Comparison of ENCODE assay signal across 16 cellular contexts in the genomic region with DNA sequence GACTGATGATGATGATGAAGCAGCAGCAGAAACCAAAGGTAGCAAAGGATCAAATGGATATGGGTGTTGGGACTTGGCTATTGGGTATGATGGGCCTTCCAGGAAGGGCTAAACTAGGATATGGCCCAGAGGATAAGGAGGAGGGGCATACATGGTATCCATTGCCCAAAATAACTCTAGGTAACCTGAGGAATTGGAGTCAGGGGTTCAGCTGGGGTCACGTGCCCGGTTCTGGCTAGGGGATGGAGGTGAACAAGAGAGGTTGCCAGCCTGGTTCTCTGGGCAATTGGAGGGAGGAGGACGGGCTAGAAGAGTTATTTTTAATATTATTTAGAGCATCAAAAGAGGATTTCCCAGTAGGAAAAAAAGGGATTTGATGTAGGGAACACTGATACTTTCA. TPM values are rescaled to one million over a fixed set of nuclear protein-coding genes. Genes with fewer than 3 reads are reported as not detected.
"Had no signal": no experiment of that assay in that cellular context is flagged by ENCODE, and none has a peak within 500 bp of the region (broad histone marks: within the 10 kb centered on the region; RNA-seq: fewer than 3 reads in every experiment).

No MANE protein-coding gene starts in this region.

- H3K27me3 Mint-ChIP-seq: activated CD4-positive, alpha-beta memory T cell treated with anti-CD3 and anti-CD28 coated beads, Interleukin-2, amount 10 ng/mL, durations not matched to agents 7 days and 5 days; activated CD4-positive, alpha-beta T cell treated with anti-CD3 and anti-CD28 coated beads for 36 hours; stimulated activated naive B cell treated with anti-CD40 and anti-IgM and Interleukin-4, amounts not matched to agents 10 μg/mL and 1 μg/mL and 100 μg/mL, for 72 hours; T-cell had no signal

- H3K9me3 Mint-ChIP-seq: activated CD4-positive, alpha-beta memory T cell treated with anti-CD3 and anti-CD28 coated beads, Interleukin-2, amount 10 ng/mL, durations not matched to agents 7 days and 5 days; stimulated activated naive B cell treated with anti-CD40 and anti-IgM and Interleukin-4, amounts not matched to agents 10 μg/mL and 1 μg/mL and 100 μg/mL, for 72 hours; T-cell had no signal

- H3K36me3 ChIP-seq: colonic mucosa, transverse colon had no signal

- ATAC-seq: activated CD4-positive, alpha-beta T cell treated with anti-CD3 and anti-CD28 coated beads for 36 hours; left lobe of liver; stimulated activated naive B cell treated with anti-CD40 and anti-IgM and Interleukin-4, amounts not matched to agents 10 μg/mL and 1 μg/mL and 100 μg/mL, for 72 hours; T-cell had no signal

- H3K27me3 ChIP-seq: colonic mucosa, right atrium auricular region, transverse colon had no signal

- H3K27ac ChIP-seq: colonic mucosa, right atrium auricular region, transverse colon, WERI-Rb-1 had no signal

- H3K4me3 Mint-ChIP-seq: activated CD4-positive, alpha-beta memory T cell treated with anti-CD3 and anti-CD28 coated beads, Interleukin-2, amount 10 ng/mL, durations not matched to agents 7 days and 5 days; activated CD4-positive, alpha-beta T cell treated with anti-CD3 and anti-CD28 coated beads for 36 hours; stimulated activated naive B cell treated with anti-CD40 and anti-IgM and Interleukin-4, amounts not matched to agents 10 μg/mL and 1 μg/mL and 100 μg/mL, for 72 hours; T-cell had no signal

- H3K27ac Mint-ChIP-seq: activated CD4-positive, alpha-beta memory T cell treated with anti-CD3 and anti-CD28 coated beads, Interleukin-2, amount 10 ng/mL, durations not matched to agents 7 days and 5 days; activated CD4-positive, alpha-beta T cell treated with anti-CD3 and anti-CD28 coated beads for 36 hours; stimulated activated naive B cell treated with anti-CD40 and anti-IgM and Interleukin-4, amounts not matched to agents 10 μg/mL and 1 μg/mL and 100 μg/mL, for 72 hours; T-cell had no signal

- H3K9me3 ChIP-seq: colonic mucosa, right atrium auricular region, transverse colon had no signal

- H3K4me3 ChIP-seq: colonic mucosa, right atrium auricular region, transverse colon had no signal

- DNase-seq: activated CD4-positive, alpha-beta memory T cell treated with anti-CD3 and anti-CD28 coated beads, Interleukin-2, amount 10 ng/mL, durations not matched to agents 7 days and 5 days; activated CD4-positive, alpha-beta T cell treated with anti-CD3 and anti-CD28 coated beads for 36 hours; activated CD8-positive, alpha-beta memory T cell treated with anti-CD3 and anti-CD28 coated beads, Interleukin-2, amount 50 U/mL, for 4 hours; activated naive CD4-positive, alpha-beta T cell treated with Interleukin-2 at 50 U/mL for 16 hours; colonic mucosa; effector memory CD4-positive, alpha-beta T cell; stimulated activated CD4-positive, alpha-beta T cell treated with anti-CD3 and anti-CD28 coated beads, Interleukin-2, amount 100 ng/mL, for 24 hours; stimulated activated naive B cell treated with anti-CD40 and anti-IgM and Interleukin-4, amounts not matched to agents 10 μg/mL and 1 μg/mL and 100 μg/mL, for 72 hours; substantia nigra; T-cell; transverse colon; WERI-Rb-1 had no signal

RNA-seq across cellular contexts. Expression of gene SLC39A5, which starts 31.1 kb away (rescaled TPM):
- total RNA-seq: cardiac septum, epithelial cell of proximal tubule, right atrium auricular region had no signal
